Comparison of ENCODE assay signal across 1 cellular context in the genomic region with DNA sequence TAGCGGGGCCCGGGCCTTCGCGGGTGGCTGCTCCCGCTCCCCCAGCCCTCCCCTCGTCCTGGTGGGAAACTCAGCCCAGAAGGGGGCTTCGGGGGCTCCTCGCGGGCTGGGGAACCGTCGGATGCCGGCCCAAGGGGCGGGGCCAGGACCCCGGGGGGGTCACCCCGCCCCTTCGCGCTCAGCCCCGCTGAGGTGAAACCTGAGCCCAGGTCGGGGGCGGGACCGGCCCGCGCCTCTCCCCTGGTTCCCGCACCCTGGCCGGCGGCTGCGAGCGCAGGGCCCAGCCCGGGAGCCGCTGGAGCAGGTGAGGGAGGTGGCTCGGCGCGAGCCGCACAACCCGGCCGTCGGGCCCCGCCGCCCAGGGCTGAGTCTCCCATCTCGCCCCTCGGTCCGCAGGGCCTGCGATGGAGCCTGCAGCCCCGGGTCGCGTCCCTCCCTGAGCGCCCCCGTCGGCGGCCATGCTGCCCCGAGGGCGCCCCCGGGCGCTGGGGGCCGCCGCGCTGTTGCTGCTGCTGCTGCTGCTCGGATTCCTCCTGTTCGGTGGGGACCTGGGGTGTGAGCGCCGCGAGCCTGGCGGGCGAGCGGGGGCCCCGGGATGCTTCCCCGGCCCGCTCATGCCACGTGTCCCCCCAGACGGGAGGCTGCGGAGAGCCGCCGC.
TF ChIP-seq lines count a peak whose summit lies in the region.

A gene (plus strand): TSS at position 232 of the 658 bp plus-strand sequence. CDS start 227 bp downstream, at position 459.

TF ChIP-seq in HepG2, 621 proteins besides CTCF, POLR2A, EP300 and RAD21 (continued from another document and continues in another):
- TF ChIP-seq PHF21A (CRISPR knock-in tag; IDR thresholded peaks at IDR 0.05) (peak; percentile 22; the same call in 1 of the 2 replicates), ZNF678 (CRISPR knock-in tag; IDR thresholded peaks at IDR 0.05) (no peak), ZSCAN31 (CRISPR knock-in tag; IDR thresholded peaks at IDR 0.05; ENCODE audit: low read depth) (peak; percentile 27; the same call in 1 of the 2 replicates), GTF3A (CRISPR knock-in tag; conservative IDR thresholded peaks at IDR 0.05) (0 out of 2 replicates have a peak, but pooled peaks have one; percentile 3), ARNT2 (CRISPR knock-in tag; IDR thresholded peaks at IDR 0.05; ENCODE audit: low read depth) (peak; percentile 13; the same call in 1 of the 2 replicates), ZNF546 (CRISPR knock-in tag; conservative IDR thresholded peaks at IDR 0.05) (no peak), ZMYM3 (CRISPR knock-in tag; IDR thresholded peaks at IDR 0.05) (no peak), CENPT (CRISPR knock-in tag; IDR thresholded peaks at IDR 0.05; ENCODE audit: low read depth) (no peak), BORCS8-MEF2B (CRISPR knock-in tag; IDR thresholded peaks at IDR 0.05) (no peak), NFYC (CRISPR knock-in tag; IDR thresholded peaks at IDR 0.05) (no peak), TAF1 (CRISPR knock-in tag; IDR thresholded peaks at IDR 0.05) (peak; percentile 39; the same call in 1 of the 2 replicates), SRF (IDR thresholded peaks at IDR 0.05; ENCODE audit: low read depth, low read length) (no peak), PHB2 (IDR thresholded peaks at IDR 0.05; ENCODE audit: partially characterized antibody) (no peak), HOXA3 (CRISPR knock-in tag; IDR thresholded peaks at IDR 0.05) (0 out of 2 replicates have a peak, but pooled peaks have one; percentile 11), ZFY (CRISPR knock-in tag; IDR thresholded peaks at IDR 0.05) (no peak; the same call in 1 of the 2 replicates), ZNF24 (IDR thresholded peaks at IDR 0.05) (no peak), YY1 (IDR thresholded peaks at IDR 0.05; ENCODE audit: insufficient read depth, insufficient replicate concordance, low read depth, low read length) (peak; percentile 73), POGZ (CRISPR knock-in tag; IDR thresholded peaks at IDR 0.05) (peak; percentile 12; the same call in 1 of the 2 replicates), POLR2G (IDR thresholded peaks at IDR 0.05; ENCODE audit: low read depth, low read length) (0 out of 2 replicates have a peak, but pooled peaks have one; percentile 27), KLF6 (CRISPR knock-in tag; IDR thresholded peaks at IDR 0.05) (0 out of 2 replicates have a peak, but pooled peaks have one; percentile 21), SAP130 (CRISPR knock-in tag; IDR thresholded peaks at IDR 0.05; ENCODE audit: low read depth) (peak; percentile 16), TCF12 (IDR thresholded peaks at IDR 0.05) (no peak), TCF12 (CRISPR knock-in tag; IDR thresholded peaks at IDR 0.05) (no peak)
- TF ChIP-seq, protein P1, sequence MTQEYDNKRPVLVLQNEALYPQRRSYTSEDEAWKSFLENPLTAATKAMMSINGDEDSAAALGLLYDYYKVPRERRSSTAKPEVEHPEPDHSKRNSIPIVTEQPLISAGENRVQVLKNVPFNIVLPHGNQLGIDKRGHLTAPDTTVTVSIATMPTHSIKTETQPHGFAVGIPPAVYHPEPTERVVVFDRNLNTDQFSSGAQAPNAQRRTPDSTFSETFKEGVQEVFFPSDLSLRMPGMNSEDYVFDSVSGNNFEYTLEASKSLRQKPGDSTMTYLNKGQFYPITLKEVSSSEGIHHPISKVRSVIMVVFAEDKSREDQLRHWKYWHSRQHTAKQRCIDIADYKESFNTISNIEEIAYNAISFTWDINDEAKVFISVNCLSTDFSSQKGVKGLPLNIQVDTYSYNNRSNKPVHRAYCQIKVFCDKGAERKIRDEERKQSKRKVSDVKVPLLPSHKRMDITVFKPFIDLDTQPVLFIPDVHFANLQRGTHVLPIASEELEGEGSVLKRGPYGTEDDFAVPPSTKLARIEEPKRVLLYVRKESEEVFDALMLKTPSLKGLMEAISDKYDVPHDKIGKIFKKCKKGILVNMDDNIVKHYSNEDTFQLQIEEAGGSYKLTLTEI (CRISPR knock-in tag; conservative IDR thresholded peaks at IDR 0.05) = no peak
- TF ChIP-seq, protein P2, sequence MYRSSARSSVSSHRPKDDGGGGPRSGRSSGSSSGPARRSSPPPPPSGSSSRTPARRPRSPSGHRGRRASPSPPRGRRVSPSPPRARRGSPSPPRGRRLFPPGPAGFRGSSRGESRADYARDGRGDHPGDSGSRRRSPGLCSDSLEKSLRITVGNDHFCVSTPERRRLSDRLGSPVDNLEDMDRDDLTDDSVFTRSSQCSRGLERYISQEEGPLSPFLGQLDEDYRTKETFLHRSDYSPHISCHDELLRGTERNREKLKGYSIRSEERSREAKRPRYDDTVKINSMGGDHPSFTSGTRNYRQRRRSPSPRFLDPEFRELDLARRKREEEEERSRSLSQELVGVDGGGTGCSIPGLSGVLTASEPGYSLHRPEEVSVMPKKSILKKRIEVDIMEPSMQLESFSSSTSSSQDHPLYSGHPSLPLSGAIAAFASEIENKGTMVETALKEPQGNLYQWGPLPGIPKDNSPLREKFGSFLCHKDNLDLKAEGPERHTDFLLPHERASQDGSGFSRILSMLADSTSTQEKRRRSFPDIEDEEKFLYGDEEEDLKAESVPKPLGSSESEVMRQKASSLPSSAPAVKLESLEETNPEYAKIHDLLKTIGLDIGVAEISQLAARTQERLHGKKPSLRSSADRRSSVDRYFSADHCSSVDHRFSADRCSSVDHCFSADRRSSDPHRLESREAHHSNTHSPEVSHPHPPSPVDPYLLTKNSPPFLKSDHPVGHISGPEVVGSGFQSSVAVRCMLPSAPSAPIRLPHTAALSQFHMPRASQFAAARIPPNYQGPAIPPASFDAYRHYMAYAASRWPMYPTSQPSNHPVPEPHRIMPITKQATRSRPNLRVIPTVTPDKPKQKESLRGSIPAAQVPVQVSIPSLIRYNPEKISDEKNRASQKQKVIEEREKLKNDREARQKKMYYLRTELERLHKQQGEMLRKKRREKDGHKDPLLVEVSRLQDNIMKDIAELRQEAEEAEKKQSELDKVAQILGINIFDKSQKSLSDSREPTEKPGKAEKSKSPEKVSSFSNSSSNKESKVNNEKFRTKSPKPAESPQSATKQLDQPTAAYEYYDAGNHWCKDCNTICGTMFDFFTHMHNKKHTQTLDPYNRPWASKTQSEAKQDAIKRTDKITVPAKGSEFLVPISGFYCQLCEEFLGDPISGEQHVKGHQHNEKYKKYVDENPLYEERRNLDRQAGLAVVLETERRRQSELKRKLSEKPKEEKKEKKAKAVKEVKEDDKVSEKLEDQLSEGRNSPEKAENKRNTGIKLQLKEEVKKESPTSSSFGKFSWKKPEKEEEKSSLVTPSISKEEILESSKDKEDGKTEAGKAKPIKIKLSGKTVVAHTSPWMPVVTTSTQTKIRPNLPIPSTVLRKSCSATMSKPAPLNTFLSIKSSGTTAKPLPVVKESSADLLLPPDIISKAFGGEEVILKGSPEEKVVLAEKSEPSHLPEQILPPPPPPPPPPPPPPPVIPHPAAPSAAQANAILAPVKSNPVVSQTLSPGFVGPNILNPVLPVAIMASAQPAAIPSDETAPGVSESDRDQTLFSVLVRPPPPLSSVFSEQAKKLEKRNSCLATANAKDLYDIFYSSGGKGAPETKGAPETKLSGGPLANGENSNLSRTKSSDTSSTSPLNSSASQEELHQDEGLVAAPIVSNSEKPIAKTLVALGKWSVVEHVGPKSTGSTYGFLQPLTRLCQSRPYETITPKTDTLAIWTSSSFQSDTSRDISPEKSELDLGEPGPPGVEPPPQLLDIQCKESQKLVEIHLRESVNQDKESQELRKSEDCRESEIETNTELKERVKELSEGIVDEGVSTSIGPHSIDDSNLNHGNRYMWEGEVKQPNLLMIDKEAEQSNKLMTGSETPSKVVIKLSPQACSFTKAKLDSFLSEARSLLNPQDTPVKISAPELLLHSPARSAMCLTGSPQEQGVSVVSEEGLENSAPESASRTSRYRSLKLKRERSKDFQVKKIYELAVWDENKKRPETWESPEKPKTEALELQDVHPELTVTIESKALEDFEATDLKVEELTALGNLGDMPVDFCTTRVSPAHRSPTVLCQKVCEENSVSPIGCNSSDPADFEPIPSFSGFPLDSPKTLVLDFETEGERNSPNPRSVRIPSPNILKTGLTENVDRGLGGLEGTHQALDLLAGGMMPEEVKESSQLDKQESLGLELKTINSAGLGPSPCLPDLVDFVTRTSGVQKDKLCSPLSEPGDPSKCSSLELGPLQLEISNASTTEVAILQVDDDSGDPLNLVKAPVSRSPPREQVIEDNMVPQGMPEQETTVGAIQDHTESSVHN (CRISPR knock-in tag; IDR thresholded peaks at IDR 0.05) = no peak
- TF ChIP-seq, protein P3, sequence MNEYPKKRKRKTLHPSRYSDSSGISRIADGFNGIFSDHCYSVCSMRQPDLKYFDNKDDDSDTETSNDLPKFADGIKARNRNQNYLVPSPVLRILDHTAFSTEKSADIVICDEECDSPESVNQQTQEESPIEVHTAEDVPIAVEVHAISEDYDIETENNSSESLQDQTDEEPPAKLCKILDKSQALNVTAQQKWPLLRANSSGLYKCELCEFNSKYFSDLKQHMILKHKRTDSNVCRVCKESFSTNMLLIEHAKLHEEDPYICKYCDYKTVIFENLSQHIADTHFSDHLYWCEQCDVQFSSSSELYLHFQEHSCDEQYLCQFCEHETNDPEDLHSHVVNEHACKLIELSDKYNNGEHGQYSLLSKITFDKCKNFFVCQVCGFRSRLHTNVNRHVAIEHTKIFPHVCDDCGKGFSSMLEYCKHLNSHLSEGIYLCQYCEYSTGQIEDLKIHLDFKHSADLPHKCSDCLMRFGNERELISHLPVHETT (CRISPR knock-in tag; conservative IDR thresholded peaks at IDR 0.05) = 0 out of 2 replicates have a peak, but pooled peaks have one; percentile 21
- TF ChIP-seq, protein P4, sequence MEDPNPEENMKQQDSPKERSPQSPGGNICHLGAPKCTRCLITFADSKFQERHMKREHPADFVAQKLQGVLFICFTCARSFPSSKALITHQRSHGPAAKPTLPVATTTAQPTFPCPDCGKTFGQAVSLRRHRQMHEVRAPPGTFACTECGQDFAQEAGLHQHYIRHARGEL (CRISPR knock-in tag; IDR thresholded peaks at IDR 0.05) = no peak
- TF ChIP-seq, protein P5, sequence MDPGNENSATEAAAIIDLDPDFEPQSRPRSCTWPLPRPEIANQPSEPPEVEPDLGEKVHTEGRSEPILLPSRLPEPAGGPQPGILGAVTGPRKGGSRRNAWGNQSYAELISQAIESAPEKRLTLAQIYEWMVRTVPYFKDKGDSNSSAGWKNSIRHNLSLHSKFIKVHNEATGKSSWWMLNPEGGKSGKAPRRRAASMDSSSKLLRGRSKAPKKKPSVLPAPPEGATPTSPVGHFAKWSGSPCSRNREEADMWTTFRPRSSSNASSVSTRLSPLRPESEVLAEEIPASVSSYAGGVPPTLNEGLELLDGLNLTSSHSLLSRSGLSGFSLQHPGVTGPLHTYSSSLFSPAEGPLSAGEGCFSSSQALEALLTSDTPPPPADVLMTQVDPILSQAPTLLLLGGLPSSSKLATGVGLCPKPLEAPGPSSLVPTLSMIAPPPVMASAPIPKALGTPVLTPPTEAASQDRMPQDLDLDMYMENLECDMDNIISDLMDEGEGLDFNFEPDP (CRISPR knock-in tag; conservative IDR thresholded peaks at IDR 0.05) = no peak
- TF ChIP-seq, protein P6, sequence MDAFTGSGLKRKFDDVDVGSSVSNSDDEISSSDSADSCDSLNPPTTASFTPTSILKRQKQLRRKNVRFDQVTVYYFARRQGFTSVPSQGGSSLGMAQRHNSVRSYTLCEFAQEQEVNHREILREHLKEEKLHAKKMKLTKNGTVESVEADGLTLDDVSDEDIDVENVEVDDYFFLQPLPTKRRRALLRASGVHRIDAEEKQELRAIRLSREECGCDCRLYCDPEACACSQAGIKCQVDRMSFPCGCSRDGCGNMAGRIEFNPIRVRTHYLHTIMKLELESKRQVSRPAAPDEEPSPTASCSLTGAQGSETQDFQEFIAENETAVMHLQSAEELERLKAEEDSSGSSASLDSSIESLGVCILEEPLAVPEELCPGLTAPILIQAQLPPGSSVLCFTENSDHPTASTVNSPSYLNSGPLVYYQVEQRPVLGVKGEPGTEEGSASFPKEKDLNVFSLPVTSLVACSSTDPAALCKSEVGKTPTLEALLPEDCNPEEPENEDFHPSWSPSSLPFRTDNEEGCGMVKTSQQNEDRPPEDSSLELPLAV (CRISPR knock-in tag; conservative IDR thresholded peaks at IDR 0.05; ENCODE audit: low read depth) = no peak
- TF ChIP-seq, protein P7, sequence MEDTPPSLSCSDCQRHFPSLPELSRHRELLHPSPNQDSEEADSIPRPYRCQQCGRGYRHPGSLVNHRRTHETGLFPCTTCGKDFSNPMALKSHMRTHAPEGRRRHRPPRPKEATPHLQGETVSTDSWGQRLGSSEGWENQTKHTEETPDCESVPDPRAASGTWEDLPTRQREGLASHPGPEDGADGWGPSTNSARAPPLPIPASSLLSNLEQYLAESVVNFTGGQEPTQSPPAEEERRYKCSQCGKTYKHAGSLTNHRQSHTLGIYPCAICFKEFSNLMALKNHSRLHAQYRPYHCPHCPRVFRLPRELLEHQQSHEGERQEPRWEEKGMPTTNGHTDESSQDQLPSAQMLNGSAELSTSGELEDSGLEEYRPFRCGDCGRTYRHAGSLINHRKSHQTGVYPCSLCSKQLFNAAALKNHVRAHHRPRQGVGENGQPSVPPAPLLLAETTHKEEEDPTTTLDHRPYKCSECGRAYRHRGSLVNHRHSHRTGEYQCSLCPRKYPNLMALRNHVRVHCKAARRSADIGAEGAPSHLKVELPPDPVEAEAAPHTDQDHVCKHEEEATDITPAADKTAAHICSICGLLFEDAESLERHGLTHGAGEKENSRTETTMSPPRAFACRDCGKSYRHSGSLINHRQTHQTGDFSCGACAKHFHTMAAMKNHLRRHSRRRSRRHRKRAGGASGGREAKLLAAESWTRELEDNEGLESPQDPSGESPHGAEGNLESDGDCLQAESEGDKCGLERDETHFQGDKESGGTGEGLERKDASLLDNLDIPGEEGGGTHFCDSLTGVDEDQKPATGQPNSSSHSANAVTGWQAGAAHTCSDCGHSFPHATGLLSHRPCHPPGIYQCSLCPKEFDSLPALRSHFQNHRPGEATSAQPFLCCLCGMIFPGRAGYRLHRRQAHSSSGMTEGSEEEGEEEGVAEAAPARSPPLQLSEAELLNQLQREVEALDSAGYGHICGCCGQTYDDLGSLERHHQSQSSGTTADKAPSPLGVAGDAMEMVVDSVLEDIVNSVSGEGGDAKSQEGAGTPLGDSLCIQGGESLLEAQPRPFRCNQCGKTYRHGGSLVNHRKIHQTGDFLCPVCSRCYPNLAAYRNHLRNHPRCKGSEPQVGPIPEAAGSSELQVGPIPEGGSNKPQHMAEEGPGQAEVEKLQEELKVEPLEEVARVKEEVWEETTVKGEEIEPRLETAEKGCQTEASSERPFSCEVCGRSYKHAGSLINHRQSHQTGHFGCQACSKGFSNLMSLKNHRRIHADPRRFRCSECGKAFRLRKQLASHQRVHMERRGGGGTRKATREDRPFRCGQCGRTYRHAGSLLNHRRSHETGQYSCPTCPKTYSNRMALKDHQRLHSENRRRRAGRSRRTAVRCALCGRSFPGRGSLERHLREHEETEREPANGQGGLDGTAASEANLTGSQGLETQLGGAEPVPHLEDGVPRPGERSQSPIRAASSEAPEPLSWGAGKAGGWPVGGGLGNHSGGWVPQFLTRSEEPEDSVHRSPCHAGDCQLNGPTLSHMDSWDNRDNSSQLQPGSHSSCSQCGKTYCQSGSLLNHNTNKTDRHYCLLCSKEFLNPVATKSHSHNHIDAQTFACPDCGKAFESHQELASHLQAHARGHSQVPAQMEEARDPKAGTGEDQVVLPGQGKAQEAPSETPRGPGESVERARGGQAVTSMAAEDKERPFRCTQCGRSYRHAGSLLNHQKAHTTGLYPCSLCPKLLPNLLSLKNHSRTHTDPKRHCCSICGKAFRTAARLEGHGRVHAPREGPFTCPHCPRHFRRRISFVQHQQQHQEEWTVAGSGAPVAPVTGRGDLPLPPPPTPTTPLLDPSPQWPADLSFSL (CRISPR knock-in tag; IDR thresholded peaks at IDR 0.05) = no peak
